Comparison of ENCODE assay signal across 1 cellular context in genomic region chr22:27212617-27213177, GRCh38.
TF ChIP-seq lines count a peak whose summit lies in the region.

No MANE protein-coding gene starts in this region.

TF ChIP-seq in HEK293, 187 proteins besides CTCF, POLR2A, EP300 and RAD21 (continued from another document):
- peak; percentile 97 for TF ChIP-seq ZNF18 (tag by site-specific recombination; IDR thresholded peaks at IDR 0.05)
- peak; percentile 58; the same call in 1 of the 2 replicates for TF ChIP-seq YY1 (tag by site-specific recombination; IDR thresholded peaks at IDR 0.05)
- peak; percentile 98 for TF ChIP-seq ZNF24 (tag by site-specific recombination; IDR thresholded peaks at IDR 0.05)
- TF ChIP-seq ZNF580 (tag by site-specific recombination; IDR thresholded peaks at IDR 0.05), result peak; percentile 86
- peak; percentile 41; the same call in 1 of the 2 replicates for TF ChIP-seq ZNF610 (tag by site-specific recombination; IDR thresholded peaks at IDR 0.05; ENCODE audit: borderline replicate concordance)
- 0 out of 2 replicates have a peak, but pooled peaks have one; percentile 23 for TF ChIP-seq ZBTB10 (tag by site-specific recombination; IDR thresholded peaks at IDR 0.05)
- no peak for TF ChIP-seq ZNF514 (tag by site-specific recombination; IDR thresholded peaks at IDR 0.05)
- TF ChIP-seq ZNF600 (tag by site-specific recombination; IDR thresholded peaks at IDR 0.05), result peak; percentile 53; the same call in 1 of the 2 replicates
- peak; percentile 98 for TF ChIP-seq TSHZ1 (tag by site-specific recombination; IDR thresholded peaks at IDR 0.05; ENCODE audit: borderline replicate concordance)
- TF ChIP-seq GFI1B (tag by site-specific recombination; IDR thresholded peaks at IDR 0.05), result peak; percentile 82
- peak; percentile 54; the same call in 1 of the 2 replicates for TF ChIP-seq ZNF184 (tag by site-specific recombination; IDR thresholded peaks at IDR 0.05)
